In genomic region chr5:113232246-113232645, GRCh38 we compare ENCODE assay signal across 17 cellular contexts.
DNase-seq lines count a peak whose midpoint lies in the region; ATAC-seq and TF ChIP-seq lines count a peak whose summit lies in the region.
"Had no signal": no experiment of that assay in that cellular context is flagged by ENCODE, and none has a peak within 500 bp of the region (broad histone marks: within the 10 kb centered on the region; RNA-seq: fewer than 3 reads in every experiment).

No MANE protein-coding gene starts in this region.

- TF ChIP-seq CTCF in foreskin keratinocyte (conservative IDR thresholded peaks at IDR 0.05) (no peak), gastrocnemius medialis (IDR thresholded peaks at IDR 0.05 in 4 of 5, conservative IDR thresholded peaks at IDR 0.05 in 1 of 5) (no peak)

- no peaks in the 10 kb centered on the region for H3K9me3 Mint-ChIP-seq in activated CD8-positive, alpha-beta memory T cell treated with anti-CD3 and anti-CD28 coated beads, Interleukin-2, amount 10 ng/mL, durations not matched to agents 7 days and 5 days (ENCODE audit: low read depth)
- H3K9me3 Mint-ChIP-seq: activated CD4-positive, alpha-beta memory T cell treated with anti-CD3 and anti-CD28 coated beads, Interleukin-2, amount 10 ng/mL, durations not matched to agents 7 days and 5 days; activated T-helper 2 cell treated with anti-CD3 and anti-CD28 coated beads, Interferon-gamma antibody, Interleukin-2, Interleukin-4, amounts not matched to agents 10 μg/mL and 5 μg/mL and 100 μg/mL, durations not matched to agents 14 hours and 24 hours and 36 hours; dendritic cell treated with granulocyte-macrophage colony-stimulating factor and Interleukin-4, amounts not matched to agents 40 ng/mL and 50 ng/mL, for 4 days had no signal

- peak overlapping the region; percentile 46 for H3K4me2 ChIP-seq in GM23248 (ENCODE audit: unreplicated experiment)

- peaks cover 34% of the 10 kb centered on the region for H3F3A ChIP-seq in GM23248 (ENCODE audit: insufficient read depth)

- DNase-seq in GM23248 (peak; percentile 80), SK-N-MC (ENCODE audit: low read depth, low spot score) (no peak), foreskin keratinocyte (peak in 1 of 2 donors; percentile 80), gastrocnemius medialis (no peak), NCI-H1105 treated with DMSO at 0.1 percent for 48 hours (lab: John Stamatoyannopoulos, UW) (no peak)
- no peak for DNase-seq in activated CD8-positive, alpha-beta memory T cell treated with anti-CD3 and anti-CD28 coated beads, Interleukin-2, amount 10 ng/mL, durations not matched to agents 7 days and 5 days
- DNase-seq: activated CD4-positive, alpha-beta memory T cell treated with anti-CD3 and anti-CD28 coated beads, Interleukin-2, amount 10 ng/mL, durations not matched to agents 7 days and 5 days; amniotic stem cell; NCI-H2081 treated with DMSO at 0.1 percent for 48 hours; occipital lobe; stimulated activated CD4-positive, alpha-beta T cell treated with anti-CD3 and anti-CD28 coated beads, Interleukin-12 subunit alpha, Interleukin-12 subunit beta, amount 100 ng/mL, for 4 hours had no signal

- CTCF ChIA-PET in activated CD8-positive, alpha-beta memory T cell treated with anti-CD3 and anti-CD28 coated beads, Interleukin-2, amount 10 ng/mL, durations not matched to agents 7 days and 5 days (lab: Charles Lee): no interaction called here

- peak overlapping the region; percentile 27; the same call in 1 of the 2 replicates for H3K4me3 ChIP-seq in GM23248
- peak overlapping the region; percentile 69 for H3K4me3 ChIP-seq in SK-N-MC
- H3K4me3 ChIP-seq in gastrocnemius medialis: no peak overlapping the region
- H3K4me3 ChIP-seq: HAP-1 had no signal

- ATAC-seq in foreskin keratinocyte: peak; percentile 65
- peak; percentile 69 to 89 for ATAC-seq in gastrocnemius medialis
- no peak for ATAC-seq in activated CD8-positive, alpha-beta memory T cell treated with anti-CD3 and anti-CD28 coated beads, Interleukin-2, amount 10 ng/mL, durations not matched to agents 7 days and 5 days
- no peak for ATAC-seq in GM21717 (IDR thresholded peaks at IDR 0.05; ENCODE audit: unreplicated experiment)
- no peak for ATAC-seq in HG02884 (IDR thresholded peaks at IDR 0.05; ENCODE audit: unreplicated experiment)

- no peaks in the 10 kb centered on the region for H3K79me2 ChIP-seq in GM23248 (ENCODE audit: insufficient read depth)

- WGBS in GM23248 (ENCODE audit: low coverage in 1 of 2, low lambda C conversion rate in 2 of 2, missing lambda C conversion rate in 2 of 2), 2 experiments: 13 to 19% methylated on average over 2 of the region's 2 CpGs

- no peak overlapping the region for H2AFZ ChIP-seq in GM23248

- no peaks in the 10 kb centered on the region for H3K36me3 Mint-ChIP-seq in activated CD8-positive, alpha-beta memory T cell treated with anti-CD3 and anti-CD28 coated beads, Interleukin-2, amount 10 ng/mL, durations not matched to agents 7 days and 5 days

- H3K9ac ChIP-seq in GM23248: peak overlapping the region; percentile 18; the same call in 1 of the 2 replicates
- no peak overlapping the region for H3K9ac ChIP-seq in SK-N-MC (ENCODE audit: insufficient read length)

- TF ChIP-seq POLR2A in gastrocnemius medialis (IDR thresholded peaks at IDR 0.05): no peak

- no peaks in the 10 kb centered on the region for H3K9me2 ChIP-seq in GM23248 (ENCODE audit: insufficient read depth)

- intact Hi-C loops in gastrocnemius medialis (cut with DNase I; ENCODE audit: low total_unique reads): loop anchor here (10.0 kb wide), 1 partner anchor 63 kb away; no protein-coding TSS in a partner anchor

- no peaks in the 10 kb centered on the region for H4K20me1 ChIP-seq in GM23248 (ENCODE audit: insufficient read depth)

- H3K4me1 ChIP-seq in GM23248 (ENCODE audit: insufficient read depth) (peaks cover 25% of the 10 kb centered on the region), foreskin keratinocyte (peaks cover 48% of the 10 kb centered on the region), gastrocnemius medialis (peaks cover 17 to 44% of the 10 kb centered on the region in 2 donors)

- no peak overlapping the region for H3K27ac Mint-ChIP-seq in activated CD8-positive, alpha-beta memory T cell treated with anti-CD3 and anti-CD28 coated beads, Interleukin-2, amount 10 ng/mL, durations not matched to agents 7 days and 5 days
- H3K27ac Mint-ChIP-seq: activated CD4-positive, alpha-beta memory T cell treated with anti-CD3 and anti-CD28 coated beads, Interleukin-2, amount 10 ng/mL, durations not matched to agents 7 days and 5 days; activated T-helper 2 cell treated with anti-CD3 and anti-CD28 coated beads, Interferon-gamma antibody, Interleukin-2, Interleukin-4, amounts not matched to agents 10 μg/mL and 5 μg/mL and 100 μg/mL, durations not matched to agents 14 hours and 24 hours and 36 hours; B cell; dendritic cell treated with granulocyte-macrophage colony-stimulating factor and Interleukin-4, amounts not matched to agents 40 ng/mL and 50 ng/mL, for 4 days had no signal

- H3K4me3 Mint-ChIP-seq in activated CD8-positive, alpha-beta memory T cell treated with anti-CD3 and anti-CD28 coated beads, Interleukin-2, amount 10 ng/mL, durations not matched to agents 7 days and 5 days: no peak overlapping the region
- H3K4me3 Mint-ChIP-seq: activated CD4-positive, alpha-beta memory T cell treated with anti-CD3 and anti-CD28 coated beads, Interleukin-2, amount 10 ng/mL, durations not matched to agents 7 days and 5 days; B cell; dendritic cell treated with granulocyte-macrophage colony-stimulating factor and Interleukin-4, amounts not matched to agents 40 ng/mL and 50 ng/mL, for 4 days had no signal

- H3K9me3 ChIP-seq in GM23248 (ENCODE audit: low read depth) (no peaks in the 10 kb centered on the region), SK-N-MC (ENCODE audit: low read depth, low read length) (no peaks in the 10 kb centered on the region), gastrocnemius medialis (no peaks in the 10 kb centered on the region)
- H3K9me3 ChIP-seq: HAP-1 had no signal

- in situ Hi-C loops in GM23248 (cut with MboI) (no loop called here), gastrocnemius medialis (cut with MboI; ENCODE audit: low sequenced_read_pairs in 4 of 4) (no loop called here)

- H3K27me3 ChIP-seq in GM23248 (replicated peaks; ENCODE audit: insufficient read depth) (no peaks in the 10 kb centered on the region), foreskin keratinocyte (no peaks in the 10 kb centered on the region), gastrocnemius medialis (no peaks in the 10 kb centered on the region)

- H3K27ac ChIP-seq in GM23248: peak overlapping the region; percentile 31
- H3K27ac ChIP-seq in SK-N-MC: peak overlapping the region; percentile 94
- H3K27ac ChIP-seq in foreskin keratinocyte: peak overlapping the region; percentile 63
- H3K27ac ChIP-seq in gastrocnemius medialis: peak overlapping the region in 2 of 4 donors; percentile 5 to 68

- peaks cover 28% of the 10 kb centered on the region for H3K27me3 Mint-ChIP-seq in activated CD8-positive, alpha-beta memory T cell treated with anti-CD3 and anti-CD28 coated beads, Interleukin-2, amount 10 ng/mL, durations not matched to agents 7 days and 5 days

- H3K36me3 ChIP-seq in GM23248 (ENCODE audit: low read depth) (no peaks in the 10 kb centered on the region), SK-N-MC (ENCODE audit: insufficient read depth, low read length) (no peaks in the 10 kb centered on the region), gastrocnemius medialis (no peaks in the 10 kb centered on the region)
- H3K36me3 ChIP-seq: HAP-1 had no signal

- no peaks in the 10 kb centered on the region for H3K4me1 Mint-ChIP-seq in activated CD8-positive, alpha-beta memory T cell treated with anti-CD3 and anti-CD28 coated beads, Interleukin-2, amount 10 ng/mL, durations not matched to agents 7 days and 5 days
- H3K4me1 Mint-ChIP-seq: activated CD4-positive, alpha-beta memory T cell treated with anti-CD3 and anti-CD28 coated beads, Interleukin-2, amount 10 ng/mL, durations not matched to agents 7 days and 5 days; B cell had no signal

Comparison
In these comparisons a context has a peak if more than half of its experiments do, and no peak if none do; other contexts are left out.
1. H3K4me3 ChIP-seq: peak in GM23248 (single experiment) and SK-N-MC (single experiment); none in gastrocnemius medialis (0 of 4).
2. ATAC-seq: peak in foreskin keratinocyte (single experiment) and gastrocnemius medialis (2 of 2); none in activated CD8-positive, alpha-beta memory T cell treated with anti-CD3 and anti-CD28 coated beads, Interleukin-2, amount 10 ng/mL, durations not matched to agents 7 days and 5 days (single experiment), GM21717 (single experiment) and HG02884 (single experiment).